In the genomic region with DNA sequence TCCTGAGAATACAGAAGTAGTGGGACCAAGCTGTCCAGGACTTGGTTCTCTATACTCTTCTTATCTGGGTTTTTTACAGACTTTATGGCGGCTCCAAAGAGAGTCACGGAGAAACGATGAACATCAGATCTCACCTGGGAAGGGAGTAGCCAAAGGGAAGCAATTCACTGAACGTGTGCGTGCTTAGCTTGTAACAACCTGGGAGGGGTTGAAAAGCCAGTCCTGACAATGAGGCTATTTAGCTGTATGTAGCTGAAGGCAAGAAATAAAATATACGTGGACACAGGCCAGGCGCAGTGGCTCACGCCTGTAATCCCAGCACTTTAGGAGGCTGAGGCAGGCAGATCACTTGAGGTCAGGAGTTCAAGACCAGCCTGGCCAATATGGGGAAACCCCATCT, we compare ENCODE assay signal across 18 cellular contexts. TPM values are rescaled to one million over a fixed set of nuclear protein-coding genes. Genes with fewer than 3 reads are reported as not detected.
A peak's percentile ranks its signal among the peaks of the same experiment; 100 is the strongest.
DNase-seq lines count a peak whose midpoint lies in the region; ATAC-seq and TF ChIP-seq lines count a peak whose summit lies in the region.
"Had no signal": no experiment of that assay in that cellular context is flagged by ENCODE, and none has a peak within 500 bp of the region (broad histone marks: within the 10 kb centered on the region; RNA-seq: fewer than 3 reads in every experiment).

No MANE protein-coding gene starts in this region.

- no peak for TF ChIP-seq POLR2A in spleen (IDR thresholded peaks at IDR 0.05)

- no peaks in the 10 kb centered on the region for H3K9me3 Mint-ChIP-seq in mesothelial cell of epicardium
- H3K9me3 Mint-ChIP-seq: CD4-positive, alpha-beta memory T cell had no signal

- TF ChIP-seq CTCF in colonic mucosa (IDR thresholded peaks at IDR 0.05) (no peak), mucosa of descending colon (IDR thresholded peaks at IDR 0.05) (no peak), spleen (IDR thresholded peaks at IDR 0.05 in 8 of 11, conservative IDR thresholded peaks at IDR 0.05 in 3 of 11) (no peak), mesothelial cell of epicardium (IDR thresholded peaks at IDR 0.05; ENCODE audit: unreplicated experiment) (no peak)

- H3K36me3 Mint-ChIP-seq in mesothelial cell of epicardium: no peaks in the 10 kb centered on the region

- no peaks in the 10 kb centered on the region for H3K9me3 ChIP-seq in colonic mucosa
- H3K9me3 ChIP-seq in mucosa of descending colon: no peaks in the 10 kb centered on the region
- H3K9me3 ChIP-seq in spleen: no peaks in the 10 kb centered on the region
- H3K9me3 ChIP-seq: A549, HAP-1 had no signal

- no peaks in the 10 kb centered on the region for H3K4me1 Mint-ChIP-seq in mesothelial cell of epicardium
- H3K4me1 Mint-ChIP-seq: CD4-positive, alpha-beta memory T cell had no signal

- DNase-seq in colonic mucosa: peak; percentile 25
- peak in 2 of 3 donors; percentile 36 to 57 for DNase-seq in mucosa of descending colon
- DNase-seq in spleen: peak; percentile 12
- no peak for DNase-seq in mesothelial cell of epicardium (ENCODE audit: low spot score in 2 of 2, unreplicated experiment in 2 of 2)
- no peak for DNase-seq in NCI-H1436 (lab: John Stamatoyannopoulos, UW)
- DNase-seq: 8988T; ACHN; C1 segment of cervical spinal cord; Calu3; CD4-positive, alpha-beta memory T cell; COR-L47; DMS53; DMS79 treated with DMSO at 0.1 percent for 48 hours; GF-D8; GOT3 had no signal

- H3K4me1 ChIP-seq in colonic mucosa (no peaks in the 10 kb centered on the region), mucosa of descending colon (ENCODE audit: low read depth) (no peaks in the 10 kb centered on the region), spleen (no peaks in the 10 kb centered on the region)
- H3K4me1 ChIP-seq: A549, HAP-1 had no signal

- H3K27ac ChIP-seq in colonic mucosa: no peak overlapping the region
- no peak overlapping the region for H3K27ac ChIP-seq in spleen
- H3K27ac ChIP-seq: A549 had no signal

- ATAC-seq in mucosa of descending colon: peak; percentile 93
- no peak for ATAC-seq in HG02981 (IDR thresholded peaks at IDR 0.05; ENCODE audit: unreplicated experiment)
- ATAC-seq: A549 had no signal

- no peak overlapping the region for H3K27ac Mint-ChIP-seq in mesothelial cell of epicardium
- H3K27ac Mint-ChIP-seq: CD4-positive, alpha-beta memory T cell had no signal

- H3K27me3 ChIP-seq in colonic mucosa: no peaks in the 10 kb centered on the region
- H3K27me3 ChIP-seq in spleen (replicated peaks in 1 of 7): no peaks in the 10 kb centered on the region

- H3K4me3 ChIP-seq in colonic mucosa (no peak overlapping the region), mucosa of descending colon (no peak overlapping the region), spleen (no peak overlapping the region)
- H3K4me3 ChIP-seq: A549, HAP-1 had no signal

- H3K27me3 Mint-ChIP-seq in mesothelial cell of epicardium (ENCODE audit: low read depth): no peaks in the 10 kb centered on the region
- H3K27me3 Mint-ChIP-seq: CD4-positive, alpha-beta memory T cell had no signal

- intact Hi-C loops in colonic mucosa (cut with DNase I) (no loop called here), mucosa of descending colon (cut with DNase I, micrococcal nuclease) (no loop called here), spleen (cut with DNase I; ENCODE audit: low total_unique reads) (no loop called here)

- H3K4me3 Mint-ChIP-seq in mesothelial cell of epicardium: no peak overlapping the region
- H3K4me3 Mint-ChIP-seq: CD4-positive, alpha-beta memory T cell had no signal

- H3K9ac ChIP-seq in colonic mucosa (ENCODE audit: low read depth in 2 of 2, low read length in 2 of 2): no peak overlapping the region

- H3K36me3 ChIP-seq in colonic mucosa (no peaks in the 10 kb centered on the region), mucosa of descending colon (ENCODE audit: low read depth) (no peaks in the 10 kb centered on the region), spleen (no peaks in the 10 kb centered on the region)
- H3K36me3 ChIP-seq: HAP-1 had no signal

- 94 to 97% (median 96%) methylated on average over 8 of the region's 8 CpGs for WGBS in spleen, 5 donors

RNA-seq across cellular contexts. Expression of a gene that starts 18.2 kb away (rescaled TPM):
- total RNA-seq in colonic mucosa: 10 to 100 TPM in 1 of 2 donors, 1 to 10 TPM in 1; 6.9 to 17.6 TPM
- total RNA-seq in mucosa of descending colon: 1 to 10 TPM; 5.8 to 7.6 (median 6.6) TPM
- 10 to 100 TPM in 6 of 7 donors, 1 to 10 TPM in 1; 8.9 to 18.8 (median 12.1) TPM for total RNA-seq in spleen
- 1 to 10 TPM; 1.8 to 2.7 (median 2.4) TPM for polyA plus RNA-seq in spleen
- total RNA-seq in mesothelial cell of epicardium: 8.8 to 13.6 TPM (median 9.0 TPM) in 3 replicates

Comparison
In these comparisons a context has a peak if more than half of its experiments do, and no peak if none do; other contexts are left out.
1. DNase-seq: peak in colonic mucosa (single experiment), mucosa of descending colon (2 of 3) and spleen (single experiment); none in mesothelial cell of epicardium (0 of 2) and NCI-H1436 (single experiment).